Comparison of ENCODE assay signal across 1 cellular context in genomic region chr17:1829579-1830257, GRCh38.
A peak's percentile ranks its signal among the peaks of the same experiment; 100 is the strongest.
TF ChIP-seq lines count a peak whose summit lies in the region.

TSS of gene RPA1 (plus strand) at chr17:1830005. CDS start at chr17:1830094, 89 bp downstream.
TSS of gene SMYD4 (minus strand) at chr17:1829902. CDS start at chr17:1827994, 1,908 bp downstream.

TF ChIP-seq in HepG2, 621 proteins besides CTCF, POLR2A, EP300 and RAD21 (continued from another document and continues in another):
- peak; percentile 49 for TF ChIP-seq MAZ (IDR thresholded peaks at IDR 0.05; ENCODE audit: borderline replicate concordance, low read depth, low read length)
- TF ChIP-seq MAZ (CRISPR knock-in tag; IDR thresholded peaks at IDR 0.05; ENCODE audit: low read depth): peak; percentile 94
- TF ChIP-seq ARHGAP35 (CRISPR knock-in tag; IDR thresholded peaks at IDR 0.05; ENCODE audit: borderline replicate concordance): no peak; the same call in 1 of the 2 replicates
- no peak; the same call in 1 of the 2 replicates for TF ChIP-seq EED (CRISPR knock-in tag; IDR thresholded peaks at IDR 0.05)
- no peak for TF ChIP-seq ZNF496 (CRISPR knock-in tag; IDR thresholded peaks at IDR 0.05; ENCODE audit: insufficient replicate concordance)
- no peak for TF ChIP-seq SYNCRIP (IDR thresholded peaks at IDR 0.05; ENCODE audit: insufficient read depth, low read depth, low read length)
- TF ChIP-seq CBFB (CRISPR knock-in tag; IDR thresholded peaks at IDR 0.05): no peak
- no peak; the same call in 1 of the 2 replicates for TF ChIP-seq ZNF281 (CRISPR knock-in tag; IDR thresholded peaks at IDR 0.05; ENCODE audit: borderline replicate concordance)
- TF ChIP-seq PAXIP1 (CRISPR knock-in tag; conservative IDR thresholded peaks at IDR 0.05): no peak
- TF ChIP-seq TEAD2 (CRISPR knock-in tag; IDR thresholded peaks at IDR 0.05): no peak
- no peak for TF ChIP-seq AGO2 (optimal IDR thresholded peaks at IDR 0.05; ENCODE audit: low read depth, low read length)
- TF ChIP-seq ZBTB7A (CRISPR knock-in tag; IDR thresholded peaks at IDR 0.05): no peak
- TF ChIP-seq ZNF510 (CRISPR knock-in tag; IDR thresholded peaks at IDR 0.05; ENCODE audit: low read depth): no peak
- TF ChIP-seq ZNF441 (CRISPR knock-in tag; IDR thresholded peaks at IDR 0.05; ENCODE audit: borderline replicate concordance): peak; percentile 77; the same call in 1 of the 2 replicates
- no peak for TF ChIP-seq BATF2 (CRISPR knock-in tag; IDR thresholded peaks at IDR 0.05)
- TF ChIP-seq KDM4B (CRISPR knock-in tag; IDR thresholded peaks at IDR 0.05): no peak
- no peak for TF ChIP-seq RERE (CRISPR knock-in tag; IDR thresholded peaks at IDR 0.05; ENCODE audit: low read depth)
- TF ChIP-seq HNF1B (CRISPR knock-in tag; IDR thresholded peaks at IDR 0.05): 0 out of 2 replicates have a peak, but pooled peaks have one; percentile 5
- no peak for TF ChIP-seq BCL6 (CRISPR knock-in tag; IDR thresholded peaks at IDR 0.05)
- TF ChIP-seq NPAS2 (CRISPR knock-in tag; IDR thresholded peaks at IDR 0.05; ENCODE audit: borderline replicate concordance): no peak
- TF ChIP-seq ZNF12 (CRISPR knock-in tag; IDR thresholded peaks at IDR 0.05): no peak
- TF ChIP-seq PHF21A (CRISPR knock-in tag; IDR thresholded peaks at IDR 0.05): peak; percentile 79
- TF ChIP-seq HBP1 (CRISPR knock-in tag; IDR thresholded peaks at IDR 0.05; ENCODE audit: low read depth): 0 out of 2 replicates have a peak, but pooled peaks have one; percentile 69
- TF ChIP-seq SRSF1 (optimal IDR thresholded peaks at IDR 0.05; ENCODE audit: low read depth, low read length): no peak
- TF ChIP-seq SSRP1 (CRISPR knock-in tag; IDR thresholded peaks at IDR 0.05): no peak
- no peak for TF ChIP-seq ZNF740 (CRISPR knock-in tag; IDR thresholded peaks at IDR 0.05)
- TF ChIP-seq HMGA1 (CRISPR knock-in tag; conservative IDR thresholded peaks at IDR 0.05): no peak
- peak; percentile 68 for TF ChIP-seq KDM5A (IDR thresholded peaks at IDR 0.05; ENCODE audit: borderline replicate concordance, low read length)
- TF ChIP-seq GPN1 (CRISPR knock-in tag; IDR thresholded peaks at IDR 0.05; ENCODE audit: borderline replicate concordance): no peak; the same call in 1 of the 2 replicates
- TF ChIP-seq ZNF451 (CRISPR knock-in tag; IDR thresholded peaks at IDR 0.05): 0 out of 2 replicates have a peak, but pooled peaks have one; percentile 56
- 0 out of 2 replicates have a peak, but pooled peaks have one; percentile 12 for TF ChIP-seq NR2C2 (CRISPR knock-in tag; IDR thresholded peaks at IDR 0.05; ENCODE audit: borderline replicate concordance)
- no peak for TF ChIP-seq SOX13 (IDR thresholded peaks at IDR 0.05)
- TF ChIP-seq SOX13 (CRISPR knock-in tag; conservative IDR thresholded peaks at IDR 0.05 in 1 of 2, IDR thresholded peaks at IDR 0.05 in 1 of 2): no peak
- TF ChIP-seq ZNF788 (CRISPR knock-in tag; IDR thresholded peaks at IDR 0.05; ENCODE audit: borderline replicate concordance): 0 out of 2 replicates have a peak, but pooled peaks have one; percentile 21
- TF ChIP-seq SETDB1 (CRISPR knock-in tag; IDR thresholded peaks at IDR 0.05; ENCODE audit: borderline replicate concordance): no peak
- TF ChIP-seq TFDP1 (CRISPR knock-in tag; IDR thresholded peaks at IDR 0.05; ENCODE audit: borderline replicate concordance): peak; percentile 96
- no peak for TF ChIP-seq TSC22D2 (CRISPR knock-in tag; IDR thresholded peaks at IDR 0.05; ENCODE audit: borderline replicate concordance)
- peak; percentile 38; the same call in 1 of the 2 replicates for TF ChIP-seq ZNF709 (CRISPR knock-in tag; IDR thresholded peaks at IDR 0.05)
- TF ChIP-seq ZNF775 (CRISPR knock-in tag; IDR thresholded peaks at IDR 0.05; ENCODE audit: borderline replicate concordance): no peak
- TF ChIP-seq GTF2F1 (IDR thresholded peaks at IDR 0.05; ENCODE audit: low read length): no peak
- TF ChIP-seq ISL2 (CRISPR knock-in tag; IDR thresholded peaks at IDR 0.05): no peak; the same call in 1 of the 2 replicates
- 0 out of 2 replicates have a peak, but pooled peaks have one; percentile 54 for TF ChIP-seq ZNF33B (CRISPR knock-in tag; IDR thresholded peaks at IDR 0.05)
- TF ChIP-seq ZNF883 (CRISPR knock-in tag; IDR thresholded peaks at IDR 0.05; ENCODE audit: not compliant biosample characterization): peak; percentile 78
- no peak for TF ChIP-seq TBL1XR1 (IDR thresholded peaks at IDR 0.05; ENCODE audit: borderline replicate concordance, low read length, partially characterized antibody)
- peak; percentile 63; the same call in 1 of the 2 replicates for TF ChIP-seq ZNF446 (CRISPR knock-in tag; IDR thresholded peaks at IDR 0.05)
- TF ChIP-seq TFAP4 (IDR thresholded peaks at IDR 0.05; ENCODE audit: borderline replicate concordance, low read depth): no peak
- TF ChIP-seq ZFAT (CRISPR knock-in tag; conservative IDR thresholded peaks at IDR 0.05): no peak
